In the genomic region with DNA sequence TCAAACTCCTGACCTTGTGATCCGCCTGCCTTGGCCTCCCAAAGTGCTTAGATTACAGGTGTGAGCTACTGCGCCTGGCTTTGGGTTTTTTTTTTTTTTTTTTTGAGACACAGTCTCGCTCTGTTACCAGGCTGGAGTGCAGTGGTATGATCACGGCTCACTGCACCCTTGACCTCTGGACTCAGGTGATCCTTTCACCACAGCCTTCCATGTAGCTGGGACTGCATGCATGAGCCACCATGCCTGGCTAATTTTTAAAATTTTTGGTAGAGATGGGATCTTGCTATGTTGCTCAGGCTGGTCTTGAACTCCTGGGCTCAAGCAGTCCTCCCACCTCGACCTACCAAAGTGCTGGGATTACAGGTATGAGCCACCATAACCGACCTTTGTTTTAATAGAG, we compare ENCODE assay signal across 1 cellular context.
TF ChIP-seq lines count a peak whose summit lies in the region.

No MANE protein-coding gene starts in this region.

TF ChIP-seq in HepG2, 621 proteins besides CTCF, POLR2A, EP300 and RAD21:
- peak; percentile 77 for TF ChIP-seq ZNF121 (CRISPR knock-in tag; IDR thresholded peaks at IDR 0.05)
- 0 out of 2 replicates have a peak, but pooled peaks have one; percentile 11 for TF ChIP-seq SALL1 (CRISPR knock-in tag; IDR thresholded peaks at IDR 0.05)
- TF ChIP-seq ZNF362 (CRISPR knock-in tag; IDR thresholded peaks at IDR 0.05; ENCODE audit: borderline replicate concordance), result peak; percentile 57; the same call in 1 of the 2 replicates
